ENCODE assay signal across 8 cellular contexts in the genomic region with DNA sequence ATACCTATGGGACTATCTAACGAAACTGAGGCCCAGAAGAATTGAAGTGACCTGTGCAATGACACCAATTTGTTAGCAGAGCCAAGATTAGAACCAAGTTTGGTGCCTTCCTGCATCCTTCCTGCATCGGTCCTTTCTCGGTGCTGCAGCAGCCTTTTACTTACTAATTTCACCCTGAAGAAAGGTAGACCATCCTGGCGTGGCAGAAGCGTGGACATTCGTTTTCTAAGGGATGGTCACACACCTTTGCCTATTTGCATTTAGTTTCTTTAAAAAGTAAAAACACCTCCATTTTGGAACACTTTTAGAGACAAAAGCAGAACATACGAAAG.
DNase-seq lines count a peak whose midpoint lies in the region; ATAC-seq lines count a peak whose summit lies in the region.

No MANE protein-coding gene starts in this region.

- DNase-seq in SKM-1 treated with dmso at 0.1 percent for 144 hours (lab: John Stamatoyannopoulos, UW; ENCODE audit: unreplicated experiment) = peak; percentile 19
- DNase-seq in SKM-1 (lab: John Stamatoyannopoulos, UW; ENCODE audit: unreplicated experiment) = no peak
- peak; percentile 12 for DNase-seq in NCI-H748 treated with DMSO at 0.1 percent for 48 hours (lab: John Stamatoyannopoulos, UW)
- no peak for DNase-seq in activated effector memory CD4-positive, alpha-beta T cell treated with Interleukin-2 at 50 U/mL for 16 hours
- DNase-seq in superior temporal gyrus (ENCODE audit: extremely low spot score) = no peak

- H3K27me3 ChIP-seq in muscle layer of duodenum (ENCODE audit: low read depth, low read length) = no peaks in the 10 kb centered on the region

- peaks cover 7 to 23% of the 10 kb centered on the region in 2 donors for H3K4me1 ChIP-seq in muscle layer of duodenum (ENCODE audit: control insufficient read depth in 1 of 2, insufficient read depth in 2 of 2, low read length in 2 of 2)

- H3K36me3 ChIP-seq in muscle layer of duodenum (ENCODE audit: control insufficient read depth in 1 of 2, insufficient read depth in 2 of 2, low read length in 2 of 2) = peaks cover 4 to 6% of the 10 kb centered on the region in 2 donors

- ATAC-seq in HG02970 (IDR thresholded peaks at IDR 0.05; ENCODE audit: low FRiP score, unreplicated experiment) = no peak

- H3K4me3 ChIP-seq in muscle layer of duodenum (ENCODE audit: low read depth in 1 of 2, low read length in 2 of 2) = peak overlapping the region; percentile 78 to 98

- peak overlapping the region; percentile 83 for H3K27ac ChIP-seq in cingulate gyrus (ENCODE audit: low read depth, low read length)
- H3K27ac ChIP-seq in muscle layer of duodenum (ENCODE audit: low read length) = peak overlapping the region; percentile 99

- H3K9me3 ChIP-seq in muscle layer of duodenum (ENCODE audit: control insufficient read depth in 1 of 2, low read length in 2 of 2) = no peaks in the 10 kb centered on the region

Comparison
In these comparisons a context has a peak if more than half of its experiments do, and no peak if none do; other contexts are left out.
1. DNase-seq: peak in SKM-1 treated with dmso at 0.1 percent for 144 hours (single experiment) and NCI-H748 treated with DMSO at 0.1 percent for 48 hours (single experiment); none in SKM-1 (single experiment), activated effector memory CD4-positive, alpha-beta T cell treated with Interleukin-2 at 50 U/mL for 16 hours (single experiment) and superior temporal gyrus (single experiment).